ENCODE assay signal across 22 cellular contexts in the genomic region with DNA sequence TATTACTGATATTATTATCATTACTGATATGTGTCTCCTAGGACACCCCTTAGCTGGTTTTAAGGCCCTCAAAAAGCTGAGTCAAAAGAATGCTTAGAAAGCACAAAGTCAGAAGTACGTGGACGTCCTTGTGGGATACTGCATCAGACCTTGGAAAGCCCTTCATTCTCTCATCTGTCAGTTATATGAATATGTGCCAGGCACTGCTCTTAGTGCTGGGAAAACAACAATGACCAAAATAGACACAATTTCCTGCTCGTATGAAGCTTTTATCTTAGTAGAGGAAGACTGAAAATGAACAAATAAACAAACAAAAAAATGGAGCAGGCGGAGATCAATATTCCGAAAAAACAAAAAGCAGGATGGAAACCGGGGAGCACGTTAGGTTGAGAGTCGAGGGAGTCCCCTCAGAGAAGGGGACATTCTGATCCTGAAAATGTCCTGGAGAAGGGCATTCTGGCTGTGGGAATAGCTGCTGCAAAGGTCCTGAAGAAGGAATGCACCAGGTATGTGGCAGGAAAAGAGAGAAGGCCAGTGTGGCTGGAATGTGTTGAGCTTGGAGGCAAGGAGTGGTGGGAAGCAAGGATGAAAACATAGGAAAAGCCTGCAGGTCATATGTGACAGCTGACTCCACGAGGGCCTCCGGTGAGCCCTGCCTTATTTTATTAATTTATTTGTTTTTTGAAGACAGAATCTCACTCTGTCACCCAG. TPM values are rescaled to one million over a fixed set of nuclear protein-coding genes. Genes with fewer than 3 reads are reported as not detected.
DNase-seq lines count a peak whose midpoint lies in the region; ATAC-seq and TF ChIP-seq lines count a peak whose summit lies in the region.
"Had no signal": no experiment of that assay in that cellular context is flagged by ENCODE, and none has a peak within 500 bp of the region (broad histone marks: within the 10 kb centered on the region; RNA-seq: fewer than 3 reads in every experiment).

No MANE protein-coding gene starts in this region.

- H3K4me1 ChIP-seq in heart right ventricle, result peaks cover 0 to 43% (median 30%) of the 10 kb centered on the region in 9 donors
- H3K4me1 ChIP-seq in mesenchymal stem cell (ENCODE audit: control insufficient read depth, insufficient read depth, low read depth, low read length), result peaks cover 2% of the 10 kb centered on the region
- no peaks in the 10 kb centered on the region for H3K4me1 ChIP-seq in uterus
- H3K4me1 ChIP-seq: pancreas had no signal

- H3K4me3 Mint-ChIP-seq in stimulated activated naive CD8-positive, alpha-beta T cell treated with anti-CD3 and anti-CD28 coated beads, Interleukin-15, amount 100 ng/mL, for 72 hours, result no peak overlapping the region
- H3K4me3 Mint-ChIP-seq: activated CD4-positive, alpha-beta memory T cell treated with anti-CD3 and anti-CD28 coated beads for 36 hours; activated naive CD8-positive, alpha-beta T cell treated with anti-CD3 and anti-CD28 coated beads, Interleukin-2, amount 10 ng/mL, durations not matched to agents 7 days and 5 days; activated T-cell treated with anti-CD3 and anti-CD28 coated beads, Interleukin-2, amount 50 U/mL, for 72 hours; stimulated activated naive B cell treated with anti-CD40 and anti-IgM and Interleukin-4, amounts not matched to agents 10 μg/mL and 1 μg/mL and 100 μg/mL, for 72 hours had no signal

- no peaks in the 10 kb centered on the region for H3K27me3 Mint-ChIP-seq in stimulated activated naive CD8-positive, alpha-beta T cell treated with anti-CD3 and anti-CD28 coated beads, Interleukin-15, amount 100 ng/mL, for 72 hours
- H3K27me3 Mint-ChIP-seq: activated CD4-positive, alpha-beta memory T cell treated with anti-CD3 and anti-CD28 coated beads for 36 hours; activated naive CD8-positive, alpha-beta T cell treated with anti-CD3 and anti-CD28 coated beads, Interleukin-2, amount 10 ng/mL, durations not matched to agents 7 days and 5 days had no signal

- WGBS in heart right ventricle, 2 donors, result 35 to 43% methylated on average over 10 of the region's 10 CpGs
- 76% methylated on average over 10 of the region's 10 CpGs for WGBS in mesenchymal stem cell

- H2AFZ ChIP-seq in mesenchymal stem cell (ENCODE audit: low read depth, low read length), result peak overlapping the region; percentile 6

- H2BK15ac ChIP-seq in mesenchymal stem cell (ENCODE audit: low read depth, poor library complexity, severe bottlenecking), result no peak overlapping the region

- no peaks in the 10 kb centered on the region for H3K36me3 ChIP-seq in heart right ventricle
- H3K36me3 ChIP-seq in mesenchymal stem cell (ENCODE audit: control insufficient read depth in 1 of 2, insufficient read depth in 2 of 2, low read depth in 1 of 2, low read length in 2 of 2), result no peaks in the 10 kb centered on the region
- no peaks in the 10 kb centered on the region for H3K36me3 ChIP-seq in uterus
- H3K36me3 ChIP-seq: pancreas, Peyer's patch, vagina had no signal

- no peak overlapping the region for H3K4ac ChIP-seq in mesenchymal stem cell (ENCODE audit: low read depth in 1 of 2, low read length in 2 of 2)

- peak overlapping the region; percentile 13 for H3K9ac ChIP-seq in mesenchymal stem cell (ENCODE audit: low read length)

- H3K4me3 ChIP-seq in heart right ventricle (no peak overlapping the region), mesenchymal stem cell (ENCODE audit: insufficient read depth in 1 of 2, low read depth in 1 of 2, low read length in 2 of 2) (no peak overlapping the region), uterus (no peak overlapping the region)
- H3K4me3 ChIP-seq: pancreas, Peyer's patch, vagina had no signal

- H2BK5ac ChIP-seq in mesenchymal stem cell (ENCODE audit: low read depth, low read length, poor library complexity, severe bottlenecking), result no peak overlapping the region

- H3K9me3 ChIP-seq in heart right ventricle (no peaks in the 10 kb centered on the region), mesenchymal stem cell (ENCODE audit: control insufficient read depth, low read length) (no peaks in the 10 kb centered on the region), uterus (no peaks in the 10 kb centered on the region)
- H3K9me3 ChIP-seq: pancreas, Peyer's patch, vagina had no signal

- H3K27ac Mint-ChIP-seq in stimulated activated naive CD8-positive, alpha-beta T cell treated with anti-CD3 and anti-CD28 coated beads, Interleukin-15, amount 100 ng/mL, for 72 hours, result peak overlapping the region; percentile 24 to 74
- H3K27ac Mint-ChIP-seq: activated CD4-positive, alpha-beta memory T cell treated with anti-CD3 and anti-CD28 coated beads for 36 hours; activated naive CD8-positive, alpha-beta T cell treated with anti-CD3 and anti-CD28 coated beads, Interleukin-2, amount 10 ng/mL, durations not matched to agents 7 days and 5 days; activated T-cell treated with anti-CD3 and anti-CD28 coated beads, Interleukin-2, amount 50 U/mL, for 72 hours; stimulated activated naive B cell treated with anti-CD40 and anti-IgM and Interleukin-4, amounts not matched to agents 10 μg/mL and 1 μg/mL and 100 μg/mL, for 72 hours had no signal

- H2BK12ac ChIP-seq in mesenchymal stem cell (ENCODE audit: low read length in 2 of 2), result no peak overlapping the region

- H3K4me2 ChIP-seq in mesenchymal stem cell (ENCODE audit: low read length, poor library complexity, severe bottlenecking), result no peak overlapping the region

- TF ChIP-seq CTCF in heart right ventricle (IDR thresholded peaks at IDR 0.05) (no peak), uterus (IDR thresholded peaks at IDR 0.05) (no peak)

- H4K8ac ChIP-seq in mesenchymal stem cell (ENCODE audit: low read length), result no peak overlapping the region

- no peaks in the 10 kb centered on the region for H3K27me3 ChIP-seq in heart right ventricle
- no peaks in the 10 kb centered on the region for H3K27me3 ChIP-seq in mesenchymal stem cell (ENCODE audit: control insufficient read depth in 1 of 2, insufficient read depth in 1 of 2, low read length in 2 of 2)
- no peaks in the 10 kb centered on the region for H3K27me3 ChIP-seq in uterus
- H3K27me3 ChIP-seq: pancreas, Peyer's patch, vagina had no signal

- H3K4me1 Mint-ChIP-seq in stimulated activated naive CD8-positive, alpha-beta T cell treated with anti-CD3 and anti-CD28 coated beads, Interleukin-15, amount 100 ng/mL, for 72 hours, result peaks cover 5% of the 10 kb centered on the region

- no peaks in the 10 kb centered on the region for H3K79me1 ChIP-seq in mesenchymal stem cell (replicated peaks; ENCODE audit: low read length, poor library complexity, severe bottlenecking)

- H3K18ac ChIP-seq in mesenchymal stem cell (ENCODE audit: low read depth in 1 of 2, low read length in 2 of 2), result no peak overlapping the region

- intact Hi-C loops in heart right ventricle (cut with DNase I), result loop anchor here in 1 of 10 donors (5.0 kb wide), 1 partner anchor 36 kb away; no protein-coding TSS in a partner anchor
- intact Hi-C loops in uterus (cut with DNase I; ENCODE audit: low total_unique reads), result no loop called here

- H3K14ac ChIP-seq in mesenchymal stem cell (ENCODE audit: low read length in 2 of 2), result no peak overlapping the region

- H4K91ac ChIP-seq in mesenchymal stem cell (ENCODE audit: low read length), result peak overlapping the region; percentile 23

- no peak overlapping the region for H2BK120ac ChIP-seq in mesenchymal stem cell (ENCODE audit: low read depth, low read length)

- no peak overlapping the region for H3K23ac ChIP-seq in mesenchymal stem cell (ENCODE audit: low read length in 2 of 2)

- no peak for ATAC-seq in stimulated activated naive CD8-positive, alpha-beta T cell treated with anti-CD3 and anti-CD28 coated beads, Interleukin-15, amount 100 ng/mL, for 72 hours
- no peak for ATAC-seq in stimulated activated naive CD8-positive, alpha-beta T cell treated with anti-CD3 and anti-CD28 coated beads, Interleukin-15, Interleukin-2, amounts not matched to agents 100 U/mL and 50 U/mL, for 24 hours
- peak in 7 of 8 donors; percentile 35 to 77 (median 67) for ATAC-seq in heart right ventricle
- ATAC-seq in HG03520 (IDR thresholded peaks at IDR 0.05; ENCODE audit: unreplicated experiment), result no peak
- ATAC-seq: activated T-cell treated with anti-CD3 and anti-CD28 coated beads, Interleukin-2, amount 50 U/mL, for 72 hours; pancreas; stimulated activated naive B cell treated with anti-CD40 and anti-IgM and Interleukin-4, amounts not matched to agents 10 μg/mL and 1 μg/mL and 100 μg/mL, for 72 hours had no signal

- no peak for TF ChIP-seq POLR2A in uterus (IDR thresholded peaks at IDR 0.05)

- no peak for DNase-seq in stimulated activated naive CD8-positive, alpha-beta T cell treated with anti-CD3 and anti-CD28 coated beads, Interleukin-15, amount 100 ng/mL, for 72 hours
- DNase-seq in stimulated activated naive CD8-positive, alpha-beta T cell treated with anti-CD3 and anti-CD28 coated beads, Interleukin-15, Interleukin-2, amounts not matched to agents 100 U/mL and 50 U/mL, for 24 hours, result no peak
- peak in 1 of 2 donors; percentile 23 for DNase-seq in heart right ventricle
- no peak for DNase-seq in mesenchymal stem cell
- DNase-seq in uterus, result no peak
- no peak for DNase-seq in SIG-M5 (lab: John Stamatoyannopoulos, UW)
- no peak for DNase-seq in COLO829 (ENCODE audit: low spot score)
- DNase-seq: activated CD4-positive, alpha-beta memory T cell treated with anti-CD3 and anti-CD28 coated beads for 36 hours; activated naive CD8-positive, alpha-beta T cell treated with anti-CD3 and anti-CD28 coated beads, Interleukin-2, amount 10 ng/mL, durations not matched to agents 7 days and 5 days; activated T-cell treated with anti-CD3 and anti-CD28 coated beads, Interleukin-2, amount 50 U/mL, for 72 hours; DND-41; glutamatergic neuron; KBM-7; NCI-H1092; NCI-H2107; pancreas; Peyer's patch; stimulated activated CD4-positive, alpha-beta T cell treated with anti-CD3 and anti-CD28 coated beads, Interleukin-12 subunit alpha, Interleukin-12 subunit beta, amount 100 ng/mL, for 4 hours; stimulated activated naive B cell treated with anti-CD40 and anti-IgM and Interleukin-4, amounts not matched to agents 10 μg/mL and 1 μg/mL and 100 μg/mL, for 72 hours had no signal

- H3K27ac ChIP-seq in heart right ventricle, result peak overlapping the region in 9 of 10 donors; percentile 48 to 87 (median 76)
- H3K27ac ChIP-seq in mesenchymal stem cell (ENCODE audit: low read length, poor library complexity, severe bottlenecking), result no peak overlapping the region
- peak overlapping the region; percentile 43 to 58 for H3K27ac ChIP-seq in uterus
- H3K27ac ChIP-seq: pancreas, Peyer's patch, vagina, VCaP had no signal

- H2AK5ac ChIP-seq in mesenchymal stem cell (ENCODE audit: low read length, severe bottlenecking), result no peak overlapping the region

- H3K9me3 Mint-ChIP-seq in stimulated activated naive CD8-positive, alpha-beta T cell treated with anti-CD3 and anti-CD28 coated beads, Interleukin-15, amount 100 ng/mL, for 72 hours, result no peaks in the 10 kb centered on the region
- H3K9me3 Mint-ChIP-seq: activated CD4-positive, alpha-beta memory T cell treated with anti-CD3 and anti-CD28 coated beads for 36 hours; activated naive CD8-positive, alpha-beta T cell treated with anti-CD3 and anti-CD28 coated beads, Interleukin-2, amount 10 ng/mL, durations not matched to agents 7 days and 5 days; activated T-cell treated with anti-CD3 and anti-CD28 coated beads, Interleukin-2, amount 50 U/mL, for 72 hours; stimulated activated naive B cell treated with anti-CD40 and anti-IgM and Interleukin-4, amounts not matched to agents 10 μg/mL and 1 μg/mL and 100 μg/mL, for 72 hours had no signal

RNA-seq across cellular contexts. Expression of a gene that starts 15.5 kb away (rescaled TPM):
- total RNA-seq in heart right ventricle (10 to 100 TPM; 29.0 to 66.7 (median 41.3) TPM), uterus (10 to 100 TPM in 2 of 4 donors, 1 to 10 TPM in 2; 3.8 to 91.2 (median 26.0) TPM)
- polyA plus RNA-seq in heart right ventricle, result 10 to 100 TPM; 25.6 to 56.1 TPM
- 38.5 TPM for polyA plus RNA-seq in mesenchymal stem cell (2013, experiment 1 of 2)
- 37.2 TPM for polyA plus RNA-seq in mesenchymal stem cell (2013, experiment 2 of 2)

RNA-seq across cellular contexts. Expression of a gene that starts 35.4 kb away (rescaled TPM):
- total RNA-seq in heart right ventricle, result 10 to 100 TPM; 43.9 to 85.5 (median 52.0) TPM
- 10 to 100 TPM; 23.5 to 54.0 TPM for polyA plus RNA-seq in heart right ventricle
- 113 TPM for polyA plus RNA-seq in mesenchymal stem cell (2013, experiment 1 of 2)
- polyA plus RNA-seq in mesenchymal stem cell (2013, experiment 2 of 2), result 122 TPM
- 100 to 1,000 TPM in 1 of 4 donors, 10 to 100 TPM in 3; 51.5 to 127 (median 78.1) TPM for total RNA-seq in uterus

Comparison
In these comparisons a context has a peak if more than half of its experiments do, and no peak if none do; other contexts are left out.
1. ATAC-seq: peak in heart right ventricle (7 of 8); none in stimulated activated naive CD8-positive, alpha-beta T cell treated with anti-CD3 and anti-CD28 coated beads, Interleukin-15, amount 100 ng/mL, for 72 hours (single experiment), stimulated activated naive CD8-positive, alpha-beta T cell treated with anti-CD3 and anti-CD28 coated beads, Interleukin-15, Interleukin-2, amounts not matched to agents 100 U/mL and 50 U/mL, for 24 hours (single experiment) and HG03520 (single experiment).